25 cellular contexts compared by ENCODE assay signal in genomic region chr19:2132191-2132590, GRCh38.
"Had no signal": no experiment of that assay in that cellular context is flagged by ENCODE, and none has a peak within 500 bp of the region (broad histone marks: within the 10 kb centered on the region; RNA-seq: fewer than 3 reads in every experiment).

No MANE protein-coding gene starts in this region.

- H3K27me3 ChIP-seq: esophagus squamous epithelium, gastroesophageal sphincter, ovary, sigmoid colon, suprapubic skin, thyroid gland, upper lobe of left lung, vagina had no signal

- H3K27ac ChIP-seq: esophagus squamous epithelium, gastroesophageal sphincter, ovary, sigmoid colon, skin epidermis, suprapubic skin, thyroid gland, upper lobe of left lung, vagina had no signal

- H3K4me3 ChIP-seq: esophagus squamous epithelium, gastroesophageal sphincter, mucosa of descending colon, ovary, sigmoid colon, skin epidermis, suprapubic skin, thyroid gland, upper lobe of left lung, vagina had no signal

- DNase-seq: cerebellar nuclear complex; effector memory CD8-positive, alpha-beta T cell; esophagus squamous epithelium; foreskin fibroblast; glutamatergic neuron; immature natural killer cell; kidney; left colon; mammary epithelial cell; mucosa of descending colon; naive thymus-derived CD8-positive, alpha-beta T cell; ovary; sigmoid colon; stimulated activated CD4-positive, alpha-beta T cell treated with anti-CD3 and anti-CD28 coated beads, Interleukin-2, amount 100 ng/mL, for 24 hours; stimulated activated CD4-positive, alpha-beta T cell treated with anti-CD3 and anti-CD28 coated beads, Interleukin-4, amount 100 ng/mL, for 4 hours; stimulated activated naive CD4-positive, alpha-beta T cell treated with Interleukin-2 at 50 U/mL for 16 hours; thyroid gland had no signal

- H3K4me1 Mint-ChIP-seq: immature natural killer cell, neural crest cell had no signal

- ATAC-seq: effector memory CD8-positive, alpha-beta T cell; mucosa of descending colon; naive thymus-derived CD8-positive, alpha-beta T cell had no signal

- H3K36me3 ChIP-seq: ovary had no signal

- H3K9me3 Mint-ChIP-seq: dendritic cell treated with granulocyte-macrophage colony-stimulating factor and Interleukin-4, amounts not matched to agents 40 ng/mL and 50 ng/mL, for 4 days; effector memory CD8-positive, alpha-beta T cell; immature natural killer cell; naive thymus-derived CD8-positive, alpha-beta T cell; neural crest cell had no signal

- H3K9me3 ChIP-seq: esophagus squamous epithelium, gastroesophageal sphincter, mucosa of descending colon, ovary, sigmoid colon, suprapubic skin, thyroid gland, upper lobe of left lung, vagina had no signal

- H3K27me3 Mint-ChIP-seq: dendritic cell treated with granulocyte-macrophage colony-stimulating factor and Interleukin-4, amounts not matched to agents 40 ng/mL and 50 ng/mL, for 4 days; effector memory CD8-positive, alpha-beta T cell; naive thymus-derived CD8-positive, alpha-beta T cell had no signal

- H3K4me3 Mint-ChIP-seq: dendritic cell treated with granulocyte-macrophage colony-stimulating factor and Interleukin-4, amounts not matched to agents 40 ng/mL and 50 ng/mL, for 4 days; effector memory CD8-positive, alpha-beta T cell; immature natural killer cell; naive thymus-derived CD8-positive, alpha-beta T cell; neural crest cell had no signal

- FAIRE-seq: colon, kidney had no signal

- H3K27ac Mint-ChIP-seq: dendritic cell treated with granulocyte-macrophage colony-stimulating factor and Interleukin-4, amounts not matched to agents 40 ng/mL and 50 ng/mL, for 4 days; effector memory CD8-positive, alpha-beta T cell; naive thymus-derived CD8-positive, alpha-beta T cell had no signal

- H3K4me1 ChIP-seq: esophagus squamous epithelium, gastroesophageal sphincter, sigmoid colon, suprapubic skin, thyroid gland, upper lobe of left lung, vagina had no signal
